ENCODE assay signal across 16 cellular contexts in genomic region chr11:40187092-40187403, GRCh38.
DNase-seq lines count a peak whose midpoint lies in the region; TF ChIP-seq lines count a peak whose summit lies in the region.
"Had no signal": no experiment of that assay in that cellular context is flagged by ENCODE, and none has a peak within 500 bp of the region (broad histone marks: within the 10 kb centered on the region; RNA-seq: fewer than 3 reads in every experiment).

No MANE protein-coding gene starts in this region.

- H3K4me3 Mint-ChIP-seq in MCF 10A (ENCODE audit: unreplicated experiment) = no peak overlapping the region
- H3K4me3 Mint-ChIP-seq: CD4-positive, CD25-positive, alpha-beta regulatory T cell; H9 had no signal

- TF ChIP-seq POLR2A in breast epithelium (IDR thresholded peaks at IDR 0.05) (no peak), adrenal gland (IDR thresholded peaks at IDR 0.05) (no peak)

- H3K9me3 Mint-ChIP-seq in MCF 10A (ENCODE audit: unreplicated experiment) = no peaks in the 10 kb centered on the region
- H3K9me3 Mint-ChIP-seq: H9 had no signal

- H3K27me3 Mint-ChIP-seq in MCF 10A (ENCODE audit: insufficient read depth, unreplicated experiment) = no peaks in the 10 kb centered on the region
- H3K27me3 Mint-ChIP-seq: CD4-positive, CD25-positive, alpha-beta regulatory T cell had no signal

- CTCF ChIA-PET in MCF 10A (lab: Yijun Ruan, JAX) = interaction anchor here (0.6 kb wide), 1 partner anchor 39 kb away, joined by 4 read pairs; no protein-coding TSS in a partner anchor

- H3K36me3 ChIP-seq in breast epithelium (no peaks in the 10 kb centered on the region), adrenal gland (replicated peaks in 1 of 2) (no peaks in the 10 kb centered on the region)
- H3K36me3 ChIP-seq: MG63 had no signal

- intact Hi-C loops in breast epithelium (cut with DNase I; ENCODE audit: low total_unique reads) = no loop called here
- intact Hi-C loops in MCF 10A (cut with micrococcal nuclease) = no loop called here
- intact Hi-C loops in adrenal gland (cut with DNase I) = no loop called here

- H3K36me3 Mint-ChIP-seq in MCF 10A (ENCODE audit: insufficient read depth, unreplicated experiment) = peaks cover 6% of the 10 kb centered on the region
- H3K36me3 Mint-ChIP-seq: CD4-positive, CD25-positive, alpha-beta regulatory T cell had no signal

- H3K9me3 ChIP-seq in breast epithelium = no peaks in the 10 kb centered on the region
- no peaks in the 10 kb centered on the region for H3K9me3 ChIP-seq in adrenal gland (replicated peaks in 1 of 3)
- H3K9me3 ChIP-seq: Caco-2, MG63 had no signal

- BruUV-seq in MCF 10A (replicated peaks; lab: Mats Ljungman, UMichigan) = no TSS peak

- DNase-seq in breast epithelium (ENCODE audit: low spot score in 2 of 2) (no peak), MCF 10A (ENCODE audit: unreplicated experiment) (no peak), SK-MEL-5 (ENCODE audit: low read depth, low spot score) (peak; percentile 4), GM19240 (ENCODE audit: insufficient read length, low spot score) (no peak), adrenal gland (no peak), NCI-H2171 treated with DMSO at 0.1 percent for 48 hours (lab: John Stamatoyannopoulos, UW) (no peak)
- DNase-seq: Caco-2; CD4-positive, CD25-positive, alpha-beta regulatory T cell; H9; MG63; NCI-H1930; NCI-H526 treated with DMSO at 0.1 percent for 48 hours; NK-92 treated with Interleukin-12 subunit alpha and Interleukin-12 subunit beta, amount 100 ng/mL, for 24 hours had no signal

- POLR2A ChIA-PET in MCF 10A (lab: Yijun Ruan, JAX) = no interaction called here

- H3K27ac ChIP-seq in breast epithelium (peak overlapping the region; percentile 41 to 72), layer of hippocampus (ENCODE audit: low read depth, low read length) (peak overlapping the region; percentile 89), adrenal gland (no peak overlapping the region)
- H3K27ac ChIP-seq: RWPE1, SK-N-MC had no signal

- H3K4me3 ChIP-seq in breast epithelium (no peak overlapping the region), adrenal gland (no peak overlapping the region)
- H3K4me3 ChIP-seq: MG63, SK-N-MC had no signal

- H3K27ac Mint-ChIP-seq in MCF 10A (ENCODE audit: low read depth, unreplicated experiment) = no peak overlapping the region
- H3K27ac Mint-ChIP-seq: CD4-positive, CD25-positive, alpha-beta regulatory T cell; H9 had no signal

- H3K4me1 ChIP-seq in breast epithelium (peaks cover 0 to 11% of the 10 kb centered on the region in 2 donors), adrenal gland (replicated peaks in 1 of 2) (no peaks in the 10 kb centered on the region)
- H3K4me1 ChIP-seq: Caco-2 had no signal

- no peak for TF ChIP-seq CTCF in breast epithelium (IDR thresholded peaks at IDR 0.05)
- no peak for TF ChIP-seq CTCF in MCF 10A (IDR thresholded peaks at IDR 0.05; ENCODE audit: unreplicated experiment)
- TF ChIP-seq CTCF in adrenal gland (IDR thresholded peaks at IDR 0.05) = no peak

- in situ Hi-C loops in SK-MEL-5 (cut with HindIII; ENCODE audit: low pct_unique_long_range_greater_than_20kb, low sequenced_read_pairs) = no loop called here

- WGBS in adrenal gland, 4 donors = 47 to 68% (median 48%) methylated on average over 2 of the region's 2 CpGs

- H3K4me1 Mint-ChIP-seq in MCF 10A (ENCODE audit: insufficient read depth, unreplicated experiment) = no peaks in the 10 kb centered on the region
- H3K4me1 Mint-ChIP-seq: CD4-positive, CD25-positive, alpha-beta regulatory T cell had no signal

- no peaks in the 10 kb centered on the region for H3K27me3 ChIP-seq in breast epithelium
- no peaks in the 10 kb centered on the region for H3K27me3 ChIP-seq in layer of hippocampus (ENCODE audit: control insufficient read depth, insufficient read depth, low read length)
- no peaks in the 10 kb centered on the region for H3K27me3 ChIP-seq in adrenal gland
- H3K27me3 ChIP-seq: MG63 had no signal

Comparison
In these comparisons a context has a peak if more than half of its experiments do, and no peak if none do; other contexts are left out.
1. H3K27ac ChIP-seq: peak in breast epithelium (2 of 2) and layer of hippocampus (single experiment); none in adrenal gland (0 of 5).